ENCODE assay signal across 1 cellular context in the genomic region with DNA sequence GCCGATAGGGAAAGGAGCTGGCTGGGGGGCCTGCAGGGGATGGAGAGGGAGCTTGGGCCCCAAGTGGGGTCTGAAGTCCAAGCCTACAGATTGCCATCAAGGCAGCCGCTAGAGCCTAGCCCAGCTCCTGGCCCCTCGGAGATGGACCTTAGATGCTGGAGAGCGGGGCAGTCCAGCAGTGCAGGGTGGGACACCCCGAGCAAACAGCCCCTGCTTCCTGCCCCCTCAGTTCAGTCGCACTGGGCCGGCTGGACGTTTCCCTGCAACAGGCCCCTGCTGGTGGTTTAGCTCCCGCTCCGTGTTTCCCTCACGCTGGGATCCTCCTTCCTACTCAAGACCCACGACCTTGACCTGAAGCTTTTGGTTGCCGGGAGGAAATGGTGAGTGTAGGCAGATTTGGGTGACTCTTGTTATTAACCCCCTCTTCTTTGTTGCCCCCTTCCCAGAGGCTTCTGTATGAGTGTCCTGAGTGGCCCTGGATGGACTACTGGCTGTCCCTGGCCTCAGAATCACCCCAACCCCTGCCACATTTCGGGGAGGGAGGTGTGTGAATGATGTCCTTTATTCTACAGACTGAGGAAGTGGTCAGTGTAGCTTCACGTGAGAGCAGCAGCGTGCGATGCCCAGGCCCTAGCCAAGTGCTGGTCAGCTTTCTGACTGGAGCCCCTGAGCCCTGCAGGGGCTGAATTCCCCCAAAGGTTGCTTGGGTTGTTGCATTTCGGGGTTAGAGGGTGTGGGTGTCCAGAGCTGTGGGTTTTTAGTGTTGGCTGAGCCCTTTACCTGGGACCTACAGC.
A peak's percentile ranks its signal among the peaks of the same experiment; 100 is the strongest.
TF ChIP-seq lines count a peak whose summit lies in the region.

No MANE protein-coding gene starts in this region.

TF ChIP-seq in HepG2, 621 proteins besides CTCF, POLR2A, EP300 and RAD21:
- TF ChIP-seq, protein P1, sequence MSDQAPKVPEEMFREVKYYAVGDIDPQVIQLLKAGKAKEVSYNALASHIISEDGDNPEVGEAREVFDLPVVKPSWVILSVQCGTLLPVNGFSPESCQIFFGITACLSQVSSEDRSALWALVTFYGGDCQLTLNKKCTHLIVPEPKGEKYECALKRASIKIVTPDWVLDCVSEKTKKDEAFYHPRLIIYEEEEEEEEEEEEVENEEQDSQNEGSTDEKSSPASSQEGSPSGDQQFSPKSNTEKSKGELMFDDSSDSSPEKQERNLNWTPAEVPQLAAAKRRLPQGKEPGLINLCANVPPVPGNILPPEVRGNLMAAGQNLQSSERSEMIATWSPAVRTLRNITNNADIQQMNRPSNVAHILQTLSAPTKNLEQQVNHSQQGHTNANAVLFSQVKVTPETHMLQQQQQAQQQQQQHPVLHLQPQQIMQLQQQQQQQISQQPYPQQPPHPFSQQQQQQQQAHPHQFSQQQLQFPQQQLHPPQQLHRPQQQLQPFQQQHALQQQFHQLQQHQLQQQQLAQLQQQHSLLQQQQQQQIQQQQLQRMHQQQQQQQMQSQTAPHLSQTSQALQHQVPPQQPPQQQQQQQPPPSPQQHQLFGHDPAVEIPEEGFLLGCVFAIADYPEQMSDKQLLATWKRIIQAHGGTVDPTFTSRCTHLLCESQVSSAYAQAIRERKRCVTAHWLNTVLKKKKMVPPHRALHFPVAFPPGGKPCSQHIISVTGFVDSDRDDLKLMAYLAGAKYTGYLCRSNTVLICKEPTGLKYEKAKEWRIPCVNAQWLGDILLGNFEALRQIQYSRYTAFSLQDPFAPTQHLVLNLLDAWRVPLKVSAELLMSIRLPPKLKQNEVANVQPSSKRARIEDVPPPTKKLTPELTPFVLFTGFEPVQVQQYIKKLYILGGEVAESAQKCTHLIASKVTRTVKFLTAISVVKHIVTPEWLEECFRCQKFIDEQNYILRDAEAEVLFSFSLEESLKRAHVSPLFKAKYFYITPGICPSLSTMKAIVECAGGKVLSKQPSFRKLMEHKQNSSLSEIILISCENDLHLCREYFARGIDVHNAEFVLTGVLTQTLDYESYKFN (CRISPR knock-in tag; conservative IDR thresholded peaks at IDR 0.05), result peak; percentile 64
- TF ChIP-seq SALL1 (CRISPR knock-in tag; IDR thresholded peaks at IDR 0.05) (peak; percentile 28; the same call in 1 of the 2 replicates), SMARCE1 (IDR thresholded peaks at IDR 0.05; ENCODE audit: borderline replicate concordance) (no peak), ZNF768 (CRISPR knock-in tag; IDR thresholded peaks at IDR 0.05) (no peak), RFX5 (IDR thresholded peaks at IDR 0.05; ENCODE audit: low read depth, low read length) (no peak), NRL (CRISPR knock-in tag; IDR thresholded peaks at IDR 0.05; ENCODE audit: borderline replicate concordance) (peak; percentile 25; the same call in 1 of the 2 replicates), HNF4A (CRISPR knock-in tag; IDR thresholded peaks at IDR 0.05) (peak; percentile 77), THYN1 (CRISPR knock-in tag; IDR thresholded peaks at IDR 0.05; ENCODE audit: borderline replicate concordance, low read depth) (no peak), ZFY (CRISPR knock-in tag; IDR thresholded peaks at IDR 0.05) (peak; percentile 13; the same call in 1 of the 2 replicates), ZNF607 (CRISPR knock-in tag; IDR thresholded peaks at IDR 0.05; ENCODE audit: borderline replicate concordance) (no peak), GABPB1 (CRISPR knock-in tag; IDR thresholded peaks at IDR 0.05) (0 out of 2 replicates have a peak, but pooled peaks have one; percentile 27), ZBTB7B (CRISPR knock-in tag; IDR thresholded peaks at IDR 0.05) (peak; percentile 30; the same call in 1 of the 2 replicates), HNF4G (IDR thresholded peaks at IDR 0.05; ENCODE audit: borderline replicate concordance, low read depth, low read length) (peak; percentile 78), HNF4G (CRISPR knock-in tag; IDR thresholded peaks at IDR 0.05; ENCODE audit: borderline replicate concordance, low read depth) (no peak), ZNF776 (CRISPR knock-in tag; IDR thresholded peaks at IDR 0.05) (0 out of 2 replicates have a peak, but pooled peaks have one; percentile 17), MAFF (IDR thresholded peaks at IDR 0.05; ENCODE audit: low read depth, low read length) (no peak), LCORL (IDR thresholded peaks at IDR 0.05) (no peak), LCORL (CRISPR knock-in tag; IDR thresholded peaks at IDR 0.05) (0 out of 2 replicates have a peak, but pooled peaks have one; percentile 19)
- TF ChIP-seq, protein P2, sequence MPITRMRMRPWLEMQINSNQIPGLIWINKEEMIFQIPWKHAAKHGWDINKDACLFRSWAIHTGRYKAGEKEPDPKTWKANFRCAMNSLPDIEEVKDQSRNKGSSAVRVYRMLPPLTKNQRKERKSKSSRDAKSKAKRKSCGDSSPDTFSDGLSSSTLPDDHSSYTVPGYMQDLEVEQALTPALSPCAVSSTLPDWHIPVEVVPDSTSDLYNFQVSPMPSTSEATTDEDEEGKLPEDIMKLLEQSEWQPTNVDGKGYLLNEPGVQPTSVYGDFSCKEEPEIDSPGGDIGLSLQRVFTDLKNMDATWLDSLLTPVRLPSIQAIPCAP (CRISPR knock-in tag; IDR thresholded peaks at IDR 0.05; ENCODE audit: low read depth), result no peak
- TF ChIP-seq, protein P3, sequence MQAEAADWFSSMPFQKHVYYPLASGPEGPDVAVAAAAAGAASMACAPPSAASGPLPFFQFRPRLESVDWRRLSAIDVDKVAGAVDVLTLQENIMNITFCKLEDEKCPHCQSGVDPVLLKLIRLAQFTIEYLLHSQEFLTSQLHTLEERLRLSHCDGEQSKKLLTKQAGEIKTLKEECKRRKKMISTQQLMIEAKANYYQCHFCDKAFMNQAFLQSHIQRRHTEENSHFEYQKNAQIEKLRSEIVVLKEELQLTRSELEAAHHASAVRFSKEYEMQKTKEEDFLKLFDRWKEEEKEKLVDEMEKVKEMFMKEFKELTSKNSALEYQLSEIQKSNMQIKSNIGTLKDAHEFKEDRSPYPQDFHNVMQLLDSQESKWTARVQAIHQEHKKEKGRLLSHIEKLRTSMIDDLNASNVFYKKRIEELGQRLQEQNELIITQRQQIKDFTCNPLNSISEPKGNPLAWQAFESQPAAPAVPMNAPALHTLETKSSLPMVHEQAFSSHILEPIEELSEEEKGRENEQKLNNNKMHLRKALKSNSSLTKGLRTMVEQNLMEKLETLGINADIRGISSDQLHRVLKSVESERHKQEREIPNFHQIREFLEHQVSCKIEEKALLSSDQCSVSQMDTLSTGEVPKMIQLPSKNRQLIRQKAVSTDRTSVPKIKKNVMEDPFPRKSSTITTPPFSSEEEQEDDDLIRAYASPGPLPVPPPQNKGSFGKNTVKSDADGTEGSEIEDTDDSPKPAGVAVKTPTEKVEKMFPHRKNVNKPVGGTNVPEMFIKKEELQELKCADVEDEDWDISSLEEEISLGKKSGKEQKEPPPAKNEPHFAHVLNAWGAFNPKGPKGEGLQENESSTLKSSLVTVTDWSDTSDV (CRISPR knock-in tag; IDR thresholded peaks at IDR 0.05), result 0 out of 2 replicates have a peak, but pooled peaks have one; percentile 33
- TF ChIP-seq, protein P4, sequence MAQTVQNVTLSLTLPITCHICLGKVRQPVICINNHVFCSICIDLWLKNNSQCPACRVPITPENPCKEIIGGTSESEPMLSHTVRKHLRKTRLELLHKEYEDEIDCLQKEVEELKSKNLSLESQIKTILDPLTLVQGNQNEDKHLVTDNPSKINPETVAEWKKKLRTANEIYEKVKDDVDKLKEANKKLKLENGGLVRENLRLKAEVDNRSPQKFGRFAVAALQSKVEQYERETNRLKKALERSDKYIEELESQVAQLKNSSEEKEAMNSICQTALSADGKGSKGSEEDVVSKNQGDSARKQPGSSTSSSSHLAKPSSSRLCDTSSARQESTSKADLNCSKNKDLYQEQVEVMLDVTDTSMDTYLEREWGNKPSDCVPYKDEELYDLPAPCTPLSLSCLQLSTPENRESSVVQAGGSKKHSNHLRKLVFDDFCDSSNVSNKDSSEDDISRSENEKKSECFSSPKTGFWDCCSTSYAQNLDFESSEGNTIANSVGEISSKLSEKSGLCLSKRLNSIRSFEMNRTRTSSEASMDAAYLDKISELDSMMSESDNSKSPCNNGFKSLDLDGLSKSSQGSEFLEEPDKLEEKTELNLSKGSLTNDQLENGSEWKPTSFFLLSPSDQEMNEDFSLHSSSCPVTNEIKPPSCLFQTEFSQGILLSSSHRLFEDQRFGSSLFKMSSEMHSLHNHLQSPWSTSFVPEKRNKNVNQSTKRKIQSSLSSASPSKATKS (CRISPR knock-in tag; IDR thresholded peaks at IDR 0.05), result no peak
- TF ChIP-seq, protein P5, sequence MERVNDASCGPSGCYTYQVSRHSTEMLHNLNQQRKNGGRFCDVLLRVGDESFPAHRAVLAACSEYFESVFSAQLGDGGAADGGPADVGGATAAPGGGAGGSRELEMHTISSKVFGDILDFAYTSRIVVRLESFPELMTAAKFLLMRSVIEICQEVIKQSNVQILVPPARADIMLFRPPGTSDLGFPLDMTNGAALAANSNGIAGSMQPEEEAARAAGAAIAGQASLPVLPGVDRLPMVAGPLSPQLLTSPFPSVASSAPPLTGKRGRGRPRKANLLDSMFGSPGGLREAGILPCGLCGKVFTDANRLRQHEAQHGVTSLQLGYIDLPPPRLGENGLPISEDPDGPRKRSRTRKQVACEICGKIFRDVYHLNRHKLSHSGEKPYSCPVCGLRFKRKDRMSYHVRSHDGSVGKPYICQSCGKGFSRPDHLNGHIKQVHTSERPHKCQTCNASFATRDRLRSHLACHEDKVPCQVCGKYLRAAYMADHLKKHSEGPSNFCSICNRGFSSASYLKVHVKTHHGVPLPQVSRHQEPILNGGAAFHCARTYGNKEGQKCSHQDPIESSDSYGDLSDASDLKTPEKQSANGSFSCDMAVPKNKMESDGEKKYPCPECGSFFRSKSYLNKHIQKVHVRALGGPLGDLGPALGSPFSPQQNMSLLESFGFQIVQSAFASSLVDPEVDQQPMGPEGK (CRISPR knock-in tag; IDR thresholded peaks at IDR 0.05), result peak; percentile 49; the same call in 1 of the 2 replicates
- TF ChIP-seq, protein P6, sequence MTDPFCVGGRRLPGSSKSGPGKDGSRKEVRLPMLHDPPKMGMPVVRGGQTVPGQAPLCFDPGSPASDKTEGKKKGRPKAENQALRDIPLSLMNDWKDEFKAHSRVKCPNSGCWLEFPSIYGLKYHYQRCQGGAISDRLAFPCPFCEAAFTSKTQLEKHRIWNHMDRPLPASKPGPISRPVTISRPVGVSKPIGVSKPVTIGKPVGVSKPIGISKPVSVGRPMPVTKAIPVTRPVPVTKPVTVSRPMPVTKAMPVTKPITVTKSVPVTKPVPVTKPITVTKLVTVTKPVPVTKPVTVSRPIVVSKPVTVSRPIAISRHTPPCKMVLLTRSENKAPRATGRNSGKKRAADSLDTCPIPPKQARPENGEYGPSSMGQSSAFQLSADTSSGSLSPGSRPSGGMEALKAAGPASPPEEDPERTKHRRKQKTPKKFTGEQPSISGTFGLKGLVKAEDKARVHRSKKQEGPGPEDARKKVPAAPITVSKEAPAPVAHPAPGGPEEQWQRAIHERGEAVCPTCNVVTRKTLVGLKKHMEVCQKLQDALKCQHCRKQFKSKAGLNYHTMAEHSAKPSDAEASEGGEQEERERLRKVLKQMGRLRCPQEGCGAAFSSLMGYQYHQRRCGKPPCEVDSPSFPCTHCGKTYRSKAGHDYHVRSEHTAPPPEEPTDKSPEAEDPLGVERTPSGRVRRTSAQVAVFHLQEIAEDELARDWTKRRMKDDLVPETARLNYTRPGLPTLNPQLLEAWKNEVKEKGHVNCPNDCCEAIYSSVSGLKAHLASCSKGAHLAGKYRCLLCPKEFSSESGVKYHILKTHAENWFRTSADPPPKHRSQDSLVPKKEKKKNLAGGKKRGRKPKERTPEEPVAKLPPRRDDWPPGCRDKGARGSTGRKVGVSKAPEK (CRISPR knock-in tag; IDR thresholded peaks at IDR 0.05; ENCODE audit: borderline replicate concordance), result no peak
